Comparison of ENCODE assay signal across 9 cellular contexts in genomic region chr2:172098650-172099471, GRCh38. TPM values are rescaled to one million over a fixed set of nuclear protein-coding genes. Genes with fewer than 3 reads are reported as not detected.
DNase-seq lines count a peak whose midpoint lies in the region; ATAC-seq and TF ChIP-seq lines count a peak whose summit lies in the region.
"Had no signal": no experiment of that assay in that cellular context is flagged by ENCODE, and none has a peak within 500 bp of the region (broad histone marks: within the 10 kb centered on the region; RNA-seq: fewer than 3 reads in every experiment).

No MANE protein-coding gene starts in this region.

- H3K27ac ChIP-seq in 22Rv1, result peak overlapping the region; percentile 83

- no peak for ATAC-seq in HG02885 (IDR thresholded peaks at IDR 0.05; ENCODE audit: poor library complexity, unreplicated experiment)

- H3K27ac Mint-ChIP-seq in endothelial cell (ENCODE audit: unreplicated experiment), result no peak overlapping the region
- H3K27ac Mint-ChIP-seq in neural crest cell (ENCODE audit: unreplicated experiment), result no peak overlapping the region

- H3K4me3 Mint-ChIP-seq in endothelial cell (ENCODE audit: unreplicated experiment), result peak overlapping the region; percentile 49
- H3K4me3 Mint-ChIP-seq in neural crest cell, result peak overlapping the region; percentile 84

- peak; percentile 71 for DNase-seq in GM10266 (ENCODE audit: extremely low spot score)
- DNase-seq in SW480 (ENCODE audit: low spot score), result peak; percentile 89
- no peak for DNase-seq in endothelial cell (ENCODE audit: low spot score)
- DNase-seq in neural crest cell (ENCODE audit: low read depth, low spot score), result peak; percentile 60
- DNase-seq in NCI-H1436 treated with DMSO at 0.1 percent for 48 hours (lab: John Stamatoyannopoulos, UW), result no peak
- DNase-seq in GM19240 (ENCODE audit: insufficient read length, low spot score), result no peak

- H3K36me3 Mint-ChIP-seq in endothelial cell (ENCODE audit: low read depth, unreplicated experiment) (peaks cover 6% of the 10 kb centered on the region), neural crest cell (ENCODE audit: low read depth) (peaks cover 4% of the 10 kb centered on the region)

- no peaks in the 10 kb centered on the region for H3K9me3 Mint-ChIP-seq in endothelial cell (ENCODE audit: unreplicated experiment)
- H3K9me3 Mint-ChIP-seq in neural crest cell, result no peaks in the 10 kb centered on the region

- TF ChIP-seq CTCF in 22Rv1 (IDR thresholded peaks at IDR 0.05), result no peak
- TF ChIP-seq CTCF in GM10266 (IDR thresholded peaks at IDR 0.05; ENCODE audit: control insufficient read depth, insufficient read depth, low read depth, missing control alignments), result no peak
- no peak for TF ChIP-seq CTCF in endothelial cell (IDR thresholded peaks at IDR 0.05; ENCODE audit: unreplicated experiment)
- TF ChIP-seq CTCF in neural crest cell (conservative IDR thresholded peaks at IDR 0.05), result no peak

- H3K4me1 Mint-ChIP-seq in endothelial cell (ENCODE audit: unreplicated experiment) (peaks cover 33% of the 10 kb centered on the region), neural crest cell (peaks cover 47% of the 10 kb centered on the region)

- H3K27me3 Mint-ChIP-seq in endothelial cell (ENCODE audit: unreplicated experiment) (peaks cover 40% of the 10 kb centered on the region), neural crest cell (ENCODE audit: low read depth) (peaks cover 95% of the 10 kb centered on the region)

RNA-seq across cellular contexts. Expression of gene DLX2, which starts 3.8 kb away (rescaled TPM):
- total RNA-seq in endothelial cell (ENCODE audit: unreplicated experiment) (0.28 TPM), neural crest cell (21.1 and 22.6 TPM in 2 replicates)
- total RNA-seq: dermis microvascular lymphatic vessel endothelial cell had no signal

RNA-seq across cellular contexts. Expression of gene DLX1, which starts 13.6 kb away (rescaled TPM):
- 0.87 TPM for total RNA-seq in endothelial cell (ENCODE audit: unreplicated experiment)
- 48.9 and 51.5 TPM in 2 replicates for total RNA-seq in neural crest cell

Comparison
In these comparisons a context has a peak if more than half of its experiments do, and no peak if none do; other contexts are left out.
1. DNase-seq: peak in GM10266 (single experiment), SW480 (single experiment) and neural crest cell (single experiment); none in endothelial cell (single experiment), NCI-H1436 treated with DMSO at 0.1 percent for 48 hours (single experiment) and GM19240 (single experiment).
2. RNA of gene DLX2, which starts 3.8 kb away (total RNA-seq): 21.1 to 22.6 TPM in neural crest cell; 0.28 TPM in endothelial cell (single experiment); every median in the first group is over 10 times any median in the second.
3. RNA of gene DLX1, which starts 13.6 kb away (total RNA-seq): 48.9 to 51.5 TPM in neural crest cell; 0.87 TPM in endothelial cell (single experiment); every median in the first group is over 10 times any median in the second.